ENCODE assay signal across 8 cellular contexts in genomic region chr6:41786451-41787218, GRCh38. TPM values are rescaled to one million over a fixed set of nuclear protein-coding genes. Genes with fewer than 3 reads are reported as not detected.
DNase-seq lines count a peak whose midpoint lies in the region; ATAC-seq, FAIRE-seq and TF ChIP-seq lines count a peak whose summit lies in the region.

No MANE protein-coding gene starts in this region.

- peak overlapping the region; percentile 99 for H3K4me3 Mint-ChIP-seq in astrocyte (ENCODE audit: unreplicated experiment)

- FAIRE-seq in astrocyte (lab: Jason Lieb, UNC) = no peak

- H3K27ac ChIP-seq in astrocyte (ENCODE audit: low read depth, low read length) (peak overlapping the region; percentile 94), hepatocyte (peak overlapping the region; percentile 96)

- TF ChIP-seq CTCF in GM12875 (IDR thresholded peaks at IDR 0.05; ENCODE audit: borderline replicate concordance, insufficient read depth, low read depth, low read length) (peak; percentile 86), astrocyte (IDR thresholded peaks at IDR 0.05; ENCODE audit: insufficient read depth, low read depth, low read length) (peak; percentile 9), hepatocyte (IDR thresholded peaks at IDR 0.05; ENCODE audit: poor library complexity) (peak; percentile 72), retinal pigment epithelial cell (conservative IDR thresholded peaks at IDR 0.05; ENCODE audit: low read depth, low read length) (peak; percentile 57)

- H3K27me3 ChIP-seq in astrocyte (ENCODE audit: insufficient read depth, low read length) = no peaks in the 10 kb centered on the region
- no peaks in the 10 kb centered on the region for H3K27me3 ChIP-seq in hepatocyte

- H3K36me3 ChIP-seq in astrocyte (ENCODE audit: insufficient read depth, low read length) (peaks cover 22% of the 10 kb centered on the region), hepatocyte (replicated peaks; ENCODE audit: insufficient read depth, low read depth) (no peaks in the 10 kb centered on the region)

- H3K9me3 ChIP-seq in astrocyte (ENCODE audit: insufficient read depth, low read depth, low read length) = no peaks in the 10 kb centered on the region
- no peaks in the 10 kb centered on the region for H3K9me3 ChIP-seq in hepatocyte (ENCODE audit: low read depth)

- peaks cover 6% of the 10 kb centered on the region for H3K4me1 ChIP-seq in astrocyte (ENCODE audit: insufficient read depth, low read length)
- H3K4me1 ChIP-seq in hepatocyte (ENCODE audit: insufficient read depth) = peaks cover 6% of the 10 kb centered on the region

- whole genome bisulfite sequencing in hepatocyte (ENCODE audit: low lambda C conversion rate, missing lambda C conversion rate) = 1% methylated on average over 54 of the region's 58 CpGs

- H3K9me2 ChIP-seq in hepatocyte (replicated peaks; ENCODE audit: insufficient read depth) = no peaks in the 10 kb centered on the region

- H2AFZ ChIP-seq in astrocyte (ENCODE audit: low read depth, low read length) (peak overlapping the region; percentile 84), hepatocyte (peak overlapping the region; percentile 88)

- peaks cover 15% of the 10 kb centered on the region for H3K4me1 Mint-ChIP-seq in astrocyte (ENCODE audit: low read depth, unreplicated experiment)

- H3K9ac ChIP-seq in astrocyte (ENCODE audit: low read length) = peak overlapping the region; percentile 97

- H3K4me3 ChIP-seq in GM12875 (ENCODE audit: low read depth, low read length) = peak overlapping the region; percentile 66
- peak overlapping the region; percentile 88 for H3K4me3 ChIP-seq in astrocyte (ENCODE audit: insufficient read depth, low read depth, low read length)
- H3K4me3 ChIP-seq in hepatocyte = peak overlapping the region; percentile 87
- H3K4me3 ChIP-seq in retinal pigment epithelial cell (ENCODE audit: low read length) = peak overlapping the region; percentile 100

- no peaks in the 10 kb centered on the region for H3K9me3 Mint-ChIP-seq in astrocyte (ENCODE audit: unreplicated experiment)

- peak overlapping the region; percentile 96 for H3K27ac Mint-ChIP-seq in astrocyte (ENCODE audit: unreplicated experiment)

- H3K27me3 Mint-ChIP-seq in astrocyte (ENCODE audit: low read depth, unreplicated experiment) = no peaks in the 10 kb centered on the region

- ATAC-seq in HG02623 (IDR thresholded peaks at IDR 0.05; ENCODE audit: unreplicated experiment) = peak; percentile 56

- H4K20me1 ChIP-seq in astrocyte (ENCODE audit: insufficient read depth, low read length) = peaks cover 16% of the 10 kb centered on the region
- no peaks in the 10 kb centered on the region for H4K20me1 ChIP-seq in hepatocyte (ENCODE audit: insufficient read depth, poor library complexity, severe bottlenecking)

- H3K79me2 ChIP-seq in astrocyte (ENCODE audit: insufficient read depth, low read length) (peaks cover 20% of the 10 kb centered on the region), hepatocyte (peaks cover 25% of the 10 kb centered on the region)

- peak overlapping the region; percentile 99 for H3K4me2 ChIP-seq in astrocyte (ENCODE audit: low read length)
- H3K4me2 ChIP-seq in hepatocyte = peak overlapping the region; percentile 91

- DNase-seq in NCI-H128 (lab: John Stamatoyannopoulos, UW; ENCODE audit: unreplicated experiment) = peak; percentile 56
- peak; percentile 88 for DNase-seq in T-helper 9 cell
- DNase-seq in astrocyte (ENCODE audit: low read depth) = peak; percentile 38
- peak; percentile 94 for DNase-seq in hepatocyte (ENCODE audit: low spot score)
- no peak for DNase-seq in retinal pigment epithelial cell (ENCODE audit: low read depth)
- DNase-seq in OCI-M2 (lab: John Stamatoyannopoulos, UW; ENCODE audit: unreplicated experiment) = no peak

- H3K36me3 Mint-ChIP-seq in astrocyte (ENCODE audit: low read depth, unreplicated experiment) = peaks cover 4% of the 10 kb centered on the region

RNA-seq across cellular contexts. Expression of gene TOMM6, which starts 0.9 kb away (rescaled TPM):
- total RNA-seq in astrocyte (147 and 159 TPM in 2 replicates), hepatocyte (127 and 197 TPM in 2 replicates)
- 211 and 240 TPM in 2 replicates for polyA plus RNA-seq in hepatocyte

RNA-seq across cellular contexts. Expression of gene PRICKLE4, which starts 6.1 kb away (rescaled TPM):
- total RNA-seq in astrocyte (3.1 and 3.4 TPM in 2 replicates), hepatocyte (1.2 and 4.0 TPM in 2 replicates)
- 0.80 and 1.3 TPM in 2 replicates for polyA plus RNA-seq in hepatocyte

RNA-seq across cellular contexts. Expression of gene FRS3, which starts 6.9 kb away (rescaled TPM):
- 3.1 and 3.6 TPM in 2 replicates for total RNA-seq in astrocyte
- total RNA-seq in hepatocyte = 0.84 and 1.4 TPM in 2 replicates
- 4.0 and 8.4 TPM in 2 replicates for polyA plus RNA-seq in hepatocyte

RNA-seq across cellular contexts. Expression of gene PGC, which starts 39.4 kb away (rescaled TPM):
- total RNA-seq in astrocyte (not detected in 2 replicates), hepatocyte (114 and 128 TPM in 2 replicates)
- 67.4 and 109 TPM in 2 replicates for polyA plus RNA-seq in hepatocyte

RNA-seq across cellular contexts. Expression of gene TFEB, which starts 51.2 kb away (rescaled TPM):
- total RNA-seq in astrocyte = 3.9 and 4.7 TPM in 2 replicates
- 10.1 and 14.2 TPM in 2 replicates for total RNA-seq in hepatocyte
- 23.7 and 32.7 TPM in 2 replicates for polyA plus RNA-seq in hepatocyte

Comparison
In these comparisons a context has a peak if more than half of its experiments do, and no peak if none do; other contexts are left out.
1. CTCF ChIP-seq: peak in every context shown above with its lines; median percentile 86 in GM12875; 72 in hepatocyte; 57 in retinal pigment epithelial cell; 9 in astrocyte.
2. DNase-seq: peak in NCI-H128 (single experiment), T-helper 9 cell (single experiment), astrocyte (single experiment) and hepatocyte (single experiment); none in retinal pigment epithelial cell (single experiment) and OCI-M2 (single experiment).
3. Peak in every context shown above with its lines, with median percentiles within 50 percentile points of each other: H3K4me3 ChIP-seq.